11 cellular contexts compared by ENCODE assay signal in genomic region chr20:17874271-17875105, GRCh38.
DNase-seq lines count a peak whose midpoint lies in the region; ATAC-seq, FAIRE-seq and TF ChIP-seq lines count a peak whose summit lies in the region.
"Had no signal": no experiment of that assay in that cellular context is flagged by ENCODE, and none has a peak within 500 bp of the region (broad histone marks: within the 10 kb centered on the region; RNA-seq: fewer than 3 reads in every experiment).

No MANE protein-coding gene starts in this region.

- H2AFZ ChIP-seq in GM23338 (peak overlapping the region; percentile 34; the same call in 1 of the 2 replicates), mammary epithelial cell (ENCODE audit: low read depth, low read length) (peak overlapping the region; percentile 75), HepG2 (ENCODE audit: low read length) (no peak overlapping the region)

- H3K9ac ChIP-seq in mammary epithelial cell (ENCODE audit: insufficient read depth, low read length) (no peak overlapping the region), HepG2 (ENCODE audit: insufficient read depth, low read depth, low read length) (peak overlapping the region; percentile 71)

- DNase-seq in GM23338 (ENCODE audit: low spot score) = no peak
- DNase-seq in mammary epithelial cell = no peak
- no peak for DNase-seq in HepG2 (ENCODE audit: low spot score)
- no peak for DNase-seq in stimulated activated naive B cell treated with anti-CD40 and anti-IgM and Interleukin-4, amounts not matched to agents 10 μg/mL and 1 μg/mL and 100 μg/mL, for 72 hours
- no peak for DNase-seq in hippocampal formation (lab: John Stamatoyannopoulos, UW)
- no peak for DNase-seq in mucosa of gallbladder (ENCODE audit: low spot score)
- no peak for DNase-seq in dedifferentiated amniotic fluid mesenchymal stem cell (ENCODE audit: extremely low spot score)
- DNase-seq: activated CD4-positive, alpha-beta T cell treated with anti-CD3 and anti-CD28 coated beads, Interleukin-2, amount 50 U/mL, for 48 hours; activated naive CD8-positive, alpha-beta T cell treated with anti-CD3 and anti-CD28 coated beads, Interleukin-2, amount 10 ng/mL, durations not matched to agents 7 days and 5 days; SW 1271 had no signal

- no peak overlapping the region; the same call in 1 of the 2 replicates for H3K27ac Mint-ChIP-seq in GM23338
- peak overlapping the region; percentile 33 for H3K27ac Mint-ChIP-seq in stimulated activated naive B cell treated with anti-CD40 and anti-IgM and Interleukin-4, amounts not matched to agents 10 μg/mL and 1 μg/mL and 100 μg/mL, for 72 hours
- H3K27ac Mint-ChIP-seq: activated naive CD8-positive, alpha-beta T cell treated with anti-CD3 and anti-CD28 coated beads, Interleukin-2, amount 10 ng/mL, durations not matched to agents 7 days and 5 days had no signal

- ATAC-seq in GM23338 (peak; percentile 16), HepG2 (peak; percentile 40), HG02973 (IDR thresholded peaks at IDR 0.05; ENCODE audit: unreplicated experiment) (no peak)
- ATAC-seq in stimulated activated naive B cell treated with anti-CD40 and anti-IgM and Interleukin-4, amounts not matched to agents 10 μg/mL and 1 μg/mL and 100 μg/mL, for 72 hours (replicated peaks) = peak in 1 of 2 donors; percentile 5

- no peaks in the 10 kb centered on the region for H3K9me3 Mint-ChIP-seq in GM23338
- no peaks in the 10 kb centered on the region for H3K9me3 Mint-ChIP-seq in stimulated activated naive B cell treated with anti-CD40 and anti-IgM and Interleukin-4, amounts not matched to agents 10 μg/mL and 1 μg/mL and 100 μg/mL, for 72 hours
- H3K9me3 Mint-ChIP-seq: activated naive CD8-positive, alpha-beta T cell treated with anti-CD3 and anti-CD28 coated beads, Interleukin-2, amount 10 ng/mL, durations not matched to agents 7 days and 5 days had no signal

- H3K4me2 ChIP-seq in GM23338 (no peak overlapping the region), mammary epithelial cell (ENCODE audit: insufficient read depth, low read depth, low read length) (peak overlapping the region; percentile 58), HepG2 (ENCODE audit: low read depth, low read length) (peak overlapping the region; percentile 74)

- TF ChIP-seq RAD21 in HepG2 (CRISPR knock-in tag; IDR thresholded peaks at IDR 0.05) = no peak

- no TSS peak for BruUV-seq in mammary epithelial cell (replicated peaks; lab: Mats Ljungman, UMichigan)
- TSS peak; percentile 37 for BruUV-seq in HepG2 (replicated peaks; lab: Mats Ljungman, UMichigan)

- H3K79me2 ChIP-seq in GM23338 (replicated peaks; ENCODE audit: insufficient read depth) (no peaks in the 10 kb centered on the region), mammary epithelial cell (ENCODE audit: insufficient read depth, low read length) (no peaks in the 10 kb centered on the region), HepG2 (ENCODE audit: insufficient read depth, low read length) (peaks cover 6% of the 10 kb centered on the region)

- FAIRE-seq in HepG2 (lab: Jason Lieb, UNC) = no peak

- H4K20me1 ChIP-seq in GM23338 (replicated peaks; ENCODE audit: insufficient read depth) (no peaks in the 10 kb centered on the region), mammary epithelial cell (ENCODE audit: insufficient read depth, low read length) (no peaks in the 10 kb centered on the region), HepG2 (ENCODE audit: insufficient read depth, low read length) (no peaks in the 10 kb centered on the region)

- no peaks in the 10 kb centered on the region; the same call in 1 of the 2 replicates for H3F3A ChIP-seq in GM23338 (replicated peaks; ENCODE audit: low read depth)

- H3K9me2 ChIP-seq in GM23338 (ENCODE audit: insufficient read depth) = no peaks in the 10 kb centered on the region

- H3K27me3 Mint-ChIP-seq in GM23338 (ENCODE audit: insufficient read depth, low read depth, poor library complexity) = peaks cover 7% of the 10 kb centered on the region
- peaks cover 0 to under 1% of the 10 kb centered on the region in 2 donors for H3K27me3 Mint-ChIP-seq in stimulated activated naive B cell treated with anti-CD40 and anti-IgM and Interleukin-4, amounts not matched to agents 10 μg/mL and 1 μg/mL and 100 μg/mL, for 72 hours

- H3K9me3 ChIP-seq in mammary epithelial cell (replicated peaks; ENCODE audit: insufficient read depth, low read length) (no peaks in the 10 kb centered on the region), HepG2 (ENCODE audit: low read length) (no peaks in the 10 kb centered on the region)

- no peak overlapping the region for H3K4me3 Mint-ChIP-seq in GM23338
- H3K4me3 Mint-ChIP-seq in stimulated activated naive B cell treated with anti-CD40 and anti-IgM and Interleukin-4, amounts not matched to agents 10 μg/mL and 1 μg/mL and 100 μg/mL, for 72 hours = no peak overlapping the region
- H3K4me3 Mint-ChIP-seq: activated naive CD8-positive, alpha-beta T cell treated with anti-CD3 and anti-CD28 coated beads, Interleukin-2, amount 10 ng/mL, durations not matched to agents 7 days and 5 days had no signal

- no peak for TF ChIP-seq CTCF in GM23338 (conservative IDR thresholded peaks at IDR 0.05; ENCODE audit: low read depth in 2 of 2)
- no peak for TF ChIP-seq CTCF in mammary epithelial cell (conservative IDR thresholded peaks at IDR 0.05 in 1 of 2, IDR thresholded peaks at IDR 0.05 in 1 of 2; ENCODE audit: extremely low read depth in 1 of 2, insufficient read depth in 1 of 2, low read depth in 1 of 2, low read length in 2 of 2)
- no peak for TF ChIP-seq CTCF in HepG2 (CRISPR knock-in tag; IDR thresholded peaks at IDR 0.05)

- TF ChIP-seq EP300 in HepG2 (IDR thresholded peaks at IDR 0.05; ENCODE audit: low read depth in 2 of 2, low read length in 2 of 2) (no peak), HepG2 (CRISPR knock-in tag; IDR thresholded peaks at IDR 0.05; ENCODE audit: borderline replicate concordance) (no peak)

- intact Hi-C loops in mammary epithelial cell (cut with micrococcal nuclease) = no loop called here
- intact Hi-C loops in HepG2 (cut with micrococcal nuclease; ENCODE audit: unreplicated experiment) = loop anchor here (1.0 to 5.0 kb wide), 3 partner anchors 10 to 67 kb away; no protein-coding TSS in a partner anchor

- CTCF ChIA-PET in mammary epithelial cell (lab: Charles Lee; ENCODE audit: low non-redundant PET) = no interaction called here
- CTCF ChIA-PET in HepG2 (lab: Yijun Ruan, JAX; ENCODE audit: low intra/inter-chr PET ratio, low total read pairs) = interaction anchor here (1.3 kb wide), 1 partner anchor 24 kb away, joined by 3 read pairs; no protein-coding TSS in a partner anchor

- in situ Hi-C loops in mammary epithelial cell (cut with MboI; ENCODE audit: low sequenced_read_pairs in 2 of 2) = loop anchor here in 1 of 2 donors (25.0 kb wide), 1 partner anchor 187 kb away; the partner anchor contains the start of genes BANF2 and RRBP1
- in situ Hi-C loops in HepG2 (cut with HindIII; ENCODE audit: extremely low pct_ligation_motif_present, low pct_unique_long_range_greater_than_20kb) = no loop called here

- POLR2A ChIA-PET in HepG2 (lab: Yijun Ruan, JAX) = interaction anchor here (0.7 to 14.0 kb wide), 32 partner anchors 13 to 414 kb away, joined by 3 to 763 read pairs (median 4); partner anchors contain the start of genes DSTN, KAT14, MGME1 and PET117

- 44% methylated on average over 5 of the region's 7 CpGs for WGBS in mammary epithelial cell (ENCODE audit: low coverage, missing lambda C conversion rate)
- WGBS in HepG2 (ENCODE audit: low lambda C conversion rate) = 31% methylated on average over 7 of the region's 7 CpGs

- H3K27me3 ChIP-seq in GM23338 (ENCODE audit: insufficient read depth) (no peaks in the 10 kb centered on the region), mammary epithelial cell (ENCODE audit: insufficient read depth, low read length) (no peaks in the 10 kb centered on the region), HepG2 (ENCODE audit: control insufficient read depth in 1 of 2, insufficient read depth in 2 of 2, low read length in 2 of 2) (no peaks in the 10 kb centered on the region)

- H3K4me1 Mint-ChIP-seq in GM23338 = peaks cover 63% of the 10 kb centered on the region
- H3K4me1 Mint-ChIP-seq in stimulated activated naive B cell treated with anti-CD40 and anti-IgM and Interleukin-4, amounts not matched to agents 10 μg/mL and 1 μg/mL and 100 μg/mL, for 72 hours = peaks cover 42 to 73% of the 10 kb centered on the region in 2 donors

- H3K36me3 Mint-ChIP-seq in GM23338 (ENCODE audit: low read depth) = no peaks in the 10 kb centered on the region
- H3K36me3 Mint-ChIP-seq in stimulated activated naive B cell treated with anti-CD40 and anti-IgM and Interleukin-4, amounts not matched to agents 10 μg/mL and 1 μg/mL and 100 μg/mL, for 72 hours = no peaks in the 10 kb centered on the region
- H3K36me3 Mint-ChIP-seq: activated naive CD8-positive, alpha-beta T cell treated with anti-CD3 and anti-CD28 coated beads, Interleukin-2, amount 10 ng/mL, durations not matched to agents 7 days and 5 days had no signal

- TF ChIP-seq POLR2A in HepG2 (IDR thresholded peaks at IDR 0.05; ENCODE audit: insufficient read depth in 1 of 2, low read depth in 2 of 2, low read length in 2 of 2) = 0 out of 4 replicates have a peak, but pooled peaks of 1 of the 2 experiments have one; percentile 1

- dilution Hi-C loops in mammary epithelial cell (cut with HindIII; ENCODE audit: low sequenced_read_pairs) = loop anchor here (5.0 kb wide), 1 partner anchor 47 kb away; no protein-coding TSS in a partner anchor

- no peak overlapping the region for H3K27ac ChIP-seq in GM23338 (ENCODE audit: low read depth)
- H3K27ac ChIP-seq in mammary epithelial cell (ENCODE audit: insufficient read depth, low read depth, low read length) = no peak overlapping the region
- peak overlapping the region; percentile 78 for H3K27ac ChIP-seq in HepG2 (ENCODE audit: extremely low read length, insufficient read depth, low read length)

- no peak overlapping the region for H3K4me3 ChIP-seq in GM23338
- H3K4me3 ChIP-seq in mammary epithelial cell (replicated peaks in 1 of 3; ENCODE audit: insufficient read depth in 1 of 3, low read depth in 2 of 3, low read length in 3 of 3) = peak overlapping the region in 1 of 3 experiments; percentile 3
- H3K4me3 ChIP-seq in HepG2 (replicated peaks in 1 of 3; ENCODE audit: insufficient read depth in 1 of 3, low read depth in 2 of 3, low read length in 3 of 3) = peak overlapping the region in 2 of 3 experiments; percentile 1 to 55; a peak in 3 of 6 replicates

- H3K4me1 ChIP-seq in GM23338 (ENCODE audit: insufficient read depth) (peaks cover 47% of the 10 kb centered on the region), mammary epithelial cell (ENCODE audit: insufficient read depth, low read length) (peaks cover 20% of the 10 kb centered on the region), HepG2 (ENCODE audit: insufficient read depth, low read length) (peaks cover 86% of the 10 kb centered on the region)

- H3K36me3 ChIP-seq in GM23338 (ENCODE audit: insufficient read depth) (no peaks in the 10 kb centered on the region), mammary epithelial cell (ENCODE audit: insufficient read depth, low read length) (no peaks in the 10 kb centered on the region), HepG2 (replicated peaks in 1 of 2; ENCODE audit: control insufficient read depth in 1 of 2, insufficient read depth in 2 of 2, low read length in 2 of 2) (no peaks in the 10 kb centered on the region)

TF ChIP-seq in GM23338, 12 proteins besides CTCF, POLR2A, EP300 and RAD21 (continues in another document):
- TF ChIP-seq EZH2 (IDR thresholded peaks at IDR 0.05; ENCODE audit: low read depth, unreplicated experiment) = no peak
